In genomic region chr13:25541434-25542123, GRCh38 we compare ENCODE assay signal across 24 cellular contexts.
DNase-seq lines count a peak whose midpoint lies in the region; ATAC-seq and TF ChIP-seq lines count a peak whose summit lies in the region.
"Had no signal": no experiment of that assay in that cellular context is flagged by ENCODE, and none has a peak within 500 bp of the region (broad histone marks: within the 10 kb centered on the region; RNA-seq: fewer than 3 reads in every experiment).

No MANE protein-coding gene starts in this region.

- no peaks in the 10 kb centered on the region for H3K36me3 ChIP-seq in uterus
- H3K36me3 ChIP-seq: breast epithelium, left ventricle myocardium inferior had no signal

- TF ChIP-seq CTCF in uterus (IDR thresholded peaks at IDR 0.05): no peak

- ATAC-seq in GM18861 (IDR thresholded peaks at IDR 0.05; ENCODE audit: unreplicated experiment) (peak; percentile 81), GM21423 (IDR thresholded peaks at IDR 0.05; ENCODE audit: unreplicated experiment) (peak; percentile 52), HG03571 (IDR thresholded peaks at IDR 0.05; ENCODE audit: unreplicated experiment) (peak; percentile 72)

- no peak for TF ChIP-seq POLR2A in uterus (IDR thresholded peaks at IDR 0.05)

- H3K4me1 ChIP-seq in uterus: no peaks in the 10 kb centered on the region
- H3K4me1 ChIP-seq: breast epithelium, left ventricle myocardium inferior, testis had no signal

- no peak overlapping the region for H3K4me3 ChIP-seq in uterus
- H3K4me3 ChIP-seq: breast epithelium, coronary artery, left ventricle myocardium inferior, testis had no signal

- H3K27ac ChIP-seq in uterus: no peak overlapping the region
- H3K27ac ChIP-seq: breast epithelium, coronary artery, left ventricle myocardium inferior, testis had no signal

- no peaks in the 10 kb centered on the region for H3K9me3 ChIP-seq in uterus
- H3K9me3 ChIP-seq: breast epithelium, left ventricle myocardium inferior, SK-N-SH, testis had no signal

- no peaks in the 10 kb centered on the region for H3K27me3 ChIP-seq in uterus
- H3K27me3 ChIP-seq: breast epithelium, testis had no signal

- intact Hi-C loops in uterus (cut with DNase I; ENCODE audit: low total_unique reads): no loop called here

- DNase-seq in kidney tubule cell (ENCODE audit: low spot score) (peak; percentile 40), cerebellar cortex (ENCODE audit: low spot score) (no peak), inferior parietal cortex (ENCODE audit: extremely low spot score) (no peak), uterus (no peak)
- DNase-seq: activated B cell treated with CpG ODN at 0.5 μM for 24 hours; activated CD4-positive, alpha-beta memory T cell treated with anti-CD3 and anti-CD28 coated beads for 36 hours; activated gamma-delta T cell treated with Interleukin-2 at 50 U/mL for 16 hours; CD4-positive, CD25-positive, alpha-beta regulatory T cell; glutamatergic neuron; HCEC 1CT; KBM-7; left ventricle myocardium inferior; NCI-H1048; NCI-H1930; NCI-H446 treated with DMSO at 0.1 percent for 48 hours; NK-92 treated with Interleukin-12 subunit alpha and Interleukin-12 subunit beta, amount 100 ng/mL, for 24 hours; RPMI8226; SK-N-SH; testis had no signal
